Comparison of ENCODE assay signal across 1 cellular context in genomic region chr19:55491546-55492360, GRCh38.
TF ChIP-seq lines count a peak whose summit lies in the region.

No MANE protein-coding gene starts in this region.

TF ChIP-seq in HepG2, 621 proteins besides CTCF, POLR2A, EP300 and RAD21:
- TF ChIP-seq DRAP1 (CRISPR knock-in tag; IDR thresholded peaks at IDR 0.05), result no peak
- 0 out of 2 replicates have a peak, but pooled peaks have one; percentile 65 for TF ChIP-seq EZH2 (conservative IDR thresholded peaks at IDR 0.05; ENCODE audit: low read depth, low read length)
